In genomic region chr20:59010321-59010994, GRCh38 we compare ENCODE assay signal across 1 cellular context.
A peak's percentile ranks its signal among the peaks of the same experiment; 100 is the strongest.
TF ChIP-seq lines count a peak whose summit lies in the region.

No MANE protein-coding gene starts in this region.

TF ChIP-seq in HepG2, 621 proteins besides CTCF, POLR2A, EP300 and RAD21 (continued from another document):
- TF ChIP-seq, protein P1, sequence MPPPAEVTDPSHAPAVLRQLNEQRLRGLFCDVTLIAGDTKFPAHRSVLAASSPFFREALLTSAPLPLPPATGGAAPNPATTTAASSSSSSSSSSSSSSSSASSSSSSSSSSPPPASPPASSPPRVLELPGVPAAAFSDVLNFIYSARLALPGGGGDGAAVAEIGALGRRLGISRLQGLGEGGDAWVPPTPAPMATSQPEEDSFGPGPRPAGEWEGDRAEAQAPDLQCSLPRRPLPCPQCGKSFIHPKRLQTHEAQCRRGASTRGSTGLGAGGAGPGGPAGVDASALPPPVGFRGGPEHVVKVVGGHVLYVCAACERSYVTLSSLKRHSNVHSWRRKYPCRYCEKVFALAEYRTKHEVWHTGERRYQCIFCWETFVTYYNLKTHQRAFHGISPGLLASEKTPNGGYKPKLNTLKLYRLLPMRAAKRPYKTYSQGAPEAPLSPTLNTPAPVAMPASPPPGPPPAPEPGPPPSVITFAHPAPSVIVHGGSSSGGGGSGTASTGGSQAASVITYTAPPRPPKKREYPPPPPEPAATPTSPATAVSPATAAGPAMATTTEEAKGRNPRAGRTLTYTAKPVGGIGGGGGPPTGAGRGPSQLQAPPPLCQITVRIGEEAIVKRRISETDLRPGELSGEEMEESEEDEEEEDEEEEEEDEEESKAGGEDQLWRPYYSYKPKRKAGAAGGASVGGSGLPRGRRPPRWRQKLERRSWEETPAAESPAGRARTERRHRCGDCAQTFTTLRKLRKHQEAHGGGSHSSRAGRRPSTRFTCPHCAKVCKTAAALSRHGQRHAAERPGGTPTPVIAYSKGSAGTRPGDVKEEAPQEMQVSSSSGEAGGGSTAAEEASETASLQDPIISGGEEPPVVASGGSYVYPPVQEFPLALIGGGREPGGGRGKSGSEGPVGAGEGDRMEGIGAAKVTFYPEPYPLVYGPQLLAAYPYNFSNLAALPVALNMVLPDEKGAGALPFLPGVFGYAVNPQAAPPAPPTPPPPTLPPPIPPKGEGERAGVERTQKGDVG (CRISPR knock-in tag; IDR thresholded peaks at IDR 0.05; ENCODE audit: borderline replicate concordance), result no peak
- no peak for TF ChIP-seq PCBP2 (optimal IDR thresholded peaks at IDR 0.05; ENCODE audit: low read depth, low read length, poor library complexity, severe bottlenecking)
- TF ChIP-seq ZMYM3 (CRISPR knock-in tag; IDR thresholded peaks at IDR 0.05), result peak; percentile 98
- no peak for TF ChIP-seq AKAP8 (CRISPR knock-in tag; IDR thresholded peaks at IDR 0.05)
- TF ChIP-seq ZNF24 (IDR thresholded peaks at IDR 0.05), result no peak
- no peak for TF ChIP-seq ZNF414 (CRISPR knock-in tag; IDR thresholded peaks at IDR 0.05)
- TF ChIP-seq SIX4 (CRISPR knock-in tag; IDR thresholded peaks at IDR 0.05), result no peak
- no peak for TF ChIP-seq TAF15 (IDR thresholded peaks at IDR 0.05; ENCODE audit: low read depth, low read length, poor library complexity, severe bottlenecking)
- TF ChIP-seq, protein P2, sequence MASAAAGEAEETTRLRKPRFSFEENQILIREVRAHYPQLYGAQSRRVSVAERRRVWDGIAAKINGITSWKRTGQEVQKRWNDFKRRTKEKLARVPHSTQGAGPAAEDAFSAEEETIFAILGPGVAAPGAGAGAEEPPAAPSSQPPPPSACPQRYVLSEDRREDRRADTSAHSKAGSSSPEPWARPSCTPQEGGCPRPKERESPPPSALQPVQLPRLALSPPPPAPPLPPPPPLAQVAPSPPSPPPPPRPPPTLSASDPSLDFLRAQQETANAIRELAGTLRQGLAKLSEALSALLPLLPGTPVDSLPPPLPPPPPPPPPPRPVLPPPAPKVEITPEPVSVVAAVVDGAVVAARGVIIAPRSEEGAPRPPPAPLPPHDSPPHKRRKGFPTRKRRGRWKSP (CRISPR knock-in tag; IDR thresholded peaks at IDR 0.05), result no peak
- TF ChIP-seq THYN1 (CRISPR knock-in tag; IDR thresholded peaks at IDR 0.05; ENCODE audit: borderline replicate concordance, low read depth), result no peak
- TF ChIP-seq, protein P3, sequence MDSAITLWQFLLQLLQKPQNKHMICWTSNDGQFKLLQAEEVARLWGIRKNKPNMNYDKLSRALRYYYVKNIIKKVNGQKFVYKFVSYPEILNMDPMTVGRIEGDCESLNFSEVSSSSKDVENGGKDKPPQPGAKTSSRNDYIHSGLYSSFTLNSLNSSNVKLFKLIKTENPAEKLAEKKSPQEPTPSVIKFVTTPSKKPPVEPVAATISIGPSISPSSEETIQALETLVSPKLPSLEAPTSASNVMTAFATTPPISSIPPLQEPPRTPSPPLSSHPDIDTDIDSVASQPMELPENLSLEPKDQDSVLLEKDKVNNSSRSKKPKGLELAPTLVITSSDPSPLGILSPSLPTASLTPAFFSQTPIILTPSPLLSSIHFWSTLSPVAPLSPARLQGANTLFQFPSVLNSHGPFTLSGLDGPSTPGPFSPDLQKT (CRISPR knock-in tag; IDR thresholded peaks at IDR 0.05; ENCODE audit: borderline replicate concordance), result no peak
- TF ChIP-seq SAP130 (CRISPR knock-in tag; IDR thresholded peaks at IDR 0.05; ENCODE audit: low read depth), result no peak; the same call in 1 of the 2 replicates
- no peak for TF ChIP-seq ZFYVE20 (CRISPR knock-in tag; IDR thresholded peaks at IDR 0.05; ENCODE audit: borderline replicate concordance, low read depth)
- no peak for TF ChIP-seq ZNF180 (CRISPR knock-in tag; IDR thresholded peaks at IDR 0.05; ENCODE audit: borderline replicate concordance, low read depth)
- TF ChIP-seq SMC3 (IDR thresholded peaks at IDR 0.05; ENCODE audit: low read length), result no peak
- peak; percentile 45; the same call in 1 of the 2 replicates for TF ChIP-seq SMYD3 (CRISPR knock-in tag; IDR thresholded peaks at IDR 0.05)
- TF ChIP-seq LBX2 (CRISPR knock-in tag; IDR thresholded peaks at IDR 0.05; ENCODE audit: borderline replicate concordance), result no peak
- TF ChIP-seq ZSCAN9 (CRISPR knock-in tag; IDR thresholded peaks at IDR 0.05; ENCODE audit: borderline replicate concordance), result no peak; the same call in 1 of the 2 replicates
- TF ChIP-seq MBD4 (IDR thresholded peaks at IDR 0.05; ENCODE audit: borderline replicate concordance, low read length), result no peak
- peak; percentile 10; the same call in 1 of the 2 replicates for TF ChIP-seq MYC (CRISPR knock-in tag; IDR thresholded peaks at IDR 0.05; ENCODE audit: borderline replicate concordance)
